8 cellular contexts compared by ENCODE assay signal in the genomic region with DNA sequence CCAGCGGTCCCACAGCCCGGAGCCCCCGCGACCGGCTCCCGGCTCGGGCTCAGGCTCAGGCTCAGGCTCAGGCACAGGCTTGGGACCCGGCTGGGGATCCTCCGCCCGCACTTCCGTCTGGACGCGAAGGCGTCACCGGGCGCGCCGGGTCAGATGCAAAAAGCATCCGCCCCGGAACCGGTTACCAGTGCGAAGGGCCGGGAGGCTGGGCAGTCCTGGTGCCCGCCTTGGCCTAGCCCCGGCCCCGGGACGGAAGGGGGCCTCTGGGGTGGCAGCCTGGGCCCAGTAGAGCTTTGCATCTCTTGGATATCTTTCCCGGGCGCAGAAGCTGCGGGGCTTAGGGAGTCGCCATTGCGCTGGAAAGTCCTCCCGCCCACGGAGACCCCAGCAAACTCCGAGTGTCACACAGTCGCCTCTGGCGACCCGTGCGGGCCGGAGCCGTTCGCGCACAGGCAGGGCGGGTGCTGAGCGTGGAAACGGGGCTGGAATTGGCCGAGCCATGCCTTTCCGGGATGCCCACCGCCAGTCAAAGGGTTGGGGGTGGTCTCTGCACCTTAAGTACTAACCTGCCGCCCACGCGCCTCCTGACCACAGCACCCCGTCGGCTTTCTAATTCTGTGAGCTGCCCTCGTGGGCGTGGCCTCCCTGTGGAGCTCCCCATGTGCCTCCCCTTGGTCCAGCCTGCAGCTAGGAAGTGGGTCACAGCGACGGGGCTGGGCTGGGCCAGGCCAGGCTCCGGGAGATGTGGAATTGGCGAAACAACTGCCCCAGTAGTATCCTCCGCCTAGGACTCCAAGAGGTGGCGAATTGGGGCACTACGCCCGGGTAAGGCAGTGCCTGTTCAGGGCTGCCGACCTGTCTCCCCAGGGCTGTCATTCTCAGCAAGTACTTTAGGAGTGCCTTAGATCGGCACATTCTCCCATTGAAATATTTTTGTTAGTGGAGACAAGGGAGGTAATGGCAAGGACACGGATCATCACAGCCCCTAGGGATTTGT. TPM values are rescaled to one million over a fixed set of nuclear protein-coding genes. Genes with fewer than 3 reads are reported as not detected.
DNase-seq lines count a peak whose midpoint lies in the region; ATAC-seq, FAIRE-seq and TF ChIP-seq lines count a peak whose summit lies in the region.

A gene (minus strand): TSS at position 119 of the 997 bp plus-strand sequence. CDS start 129 bp downstream, outside the sequence.

- peak within 1 kb of the TSS; percentile 84 for H3K9ac ChIP-seq in keratinocyte (ENCODE audit: control insufficient read depth, extremely low read depth, insufficient read depth, low read length)

- H3K4me1 ChIP-seq in keratinocyte (ENCODE audit: control insufficient read depth, extremely low read depth, insufficient read depth, low read length): peaks cover 12% of the 10 kb centered on the region

- dilution Hi-C loops in keratinocyte (cut with MboI; ENCODE audit: extremely low pct_ligation_motif_present, low sequenced_read_pairs): no loop called here

- no peaks in the 10 kb centered on the region for H4K20me1 ChIP-seq in keratinocyte (ENCODE audit: control insufficient read depth, extremely low read depth, insufficient read depth, low read length)

- H3K79me2 ChIP-seq in keratinocyte (ENCODE audit: control insufficient read depth, insufficient read depth, low read length): peaks cover 30% of the 10 kb centered on the region

- H3K4me2 ChIP-seq in keratinocyte (ENCODE audit: control insufficient read depth, extremely low read depth, insufficient read depth, low read depth, low read length): peak within 1 kb of the TSS; percentile 95

- no peaks in the 10 kb centered on the region for H3K36me3 ChIP-seq in keratinocyte (ENCODE audit: control insufficient read depth in 2 of 2, extremely low read depth in 1 of 2, insufficient read depth in 2 of 2, low read length in 2 of 2)

- no peaks in the 10 kb centered on the region for H3K27me3 ChIP-seq in keratinocyte (ENCODE audit: control insufficient read depth, extremely low read depth, insufficient read depth, low read length)

- H3K9me1 ChIP-seq in keratinocyte (ENCODE audit: control insufficient read depth, extremely low read depth, insufficient read depth, low read length): no peaks in the 10 kb centered on the region

- TF ChIP-seq CTCF in AG09309 (IDR thresholded peaks at IDR 0.05; ENCODE audit: control insufficient read depth, insufficient read depth, low read depth, low read length, missing control alignments): no peak
- no peak for TF ChIP-seq CTCF in keratinocyte (optimal IDR thresholded peaks at IDR 0.05 in 1 of 3, IDR thresholded peaks at IDR 0.05 in 1 of 3, conservative IDR thresholded peaks at IDR 0.05 in 1 of 3; ENCODE audit: extremely low read depth in 1 of 3, insufficient read depth in 2 of 3, low read length in 3 of 3)

- peak within 1 kb of the TSS; percentile 67 for H2AFZ ChIP-seq in keratinocyte (ENCODE audit: control insufficient read depth, low read length)

- peak; percentile 53 for FAIRE-seq in keratinocyte (lab: Jason Lieb, UNC)

- peak; percentile 46 for ATAC-seq in GM18870 (IDR thresholded peaks at IDR 0.05; ENCODE audit: unreplicated experiment)
- ATAC-seq in HG03108 (IDR thresholded peaks at IDR 0.05; ENCODE audit: unreplicated experiment): peak; percentile 81

- no peaks in the 10 kb centered on the region for H3K9me3 ChIP-seq in keratinocyte (ENCODE audit: control insufficient read depth, low read depth, low read length)

- H3K4me3 ChIP-seq in AG09309 (ENCODE audit: control insufficient read depth, low read depth, low read length) (peak within 1 kb of the TSS; percentile 66), keratinocyte (ENCODE audit: control insufficient read depth in 2 of 3, extremely low read depth in 1 of 3, insufficient read depth in 2 of 3, low read depth in 1 of 3, low read length in 3 of 3) (peak within 1 kb of the TSS; percentile 79 to 87 (median 81))

- H3K27ac ChIP-seq in keratinocyte (ENCODE audit: control insufficient read depth, insufficient read depth, low read length): peak within 1 kb of the TSS; percentile 80

- DNase-seq in AG09309 (ENCODE audit: low read depth) (peak; percentile 35), NCI-H2227 treated with DMSO at 0.1 percent for 48 hours (lab: John Stamatoyannopoulos, UW) (peak; percentile 92), cerebellar nuclear complex (lab: John Stamatoyannopoulos, UW) (peak; percentile 16 to 87), keratinocyte (ENCODE audit: low read depth, low spot score) (no peak)
- peak; percentile 59 for DNase-seq in activated CD4-positive, alpha-beta T cell treated with anti-CD3 and anti-CD28 coated beads for 1 hour
- peak; percentile 64 to 79 (median 70) for DNase-seq in stimulated activated CD4-positive, alpha-beta T cell treated with anti-CD3 and anti-CD28 coated beads, Interleukin-12 subunit alpha, Interleukin-12 subunit beta, amount 100 ng/mL, for 48 hours (ENCODE audit: low read depth in 2 of 3, low spot score in 1 of 3)

RNA-seq across cellular contexts. Expression of the gene that starts here (rescaled TPM):
- 41.4 to 60.8 TPM (median 47.9 TPM) in 3 replicates for polyA plus RNA-seq in keratinocyte
- polyA plus RNA-seq in keratinocyte (2011; ENCODE audit: low read depth): 14.8 TPM
- 34.8 and 61.3 TPM in 2 replicates for polyA plus RNA-seq in keratinocyte (2011; cell fraction: cytosol; rRNA removed)
- 29.7 and 43.8 TPM in 2 replicates for polyA plus RNA-seq in keratinocyte (2011; cell fraction: nucleus; rRNA removed)
- polyA plus RNA-seq in keratinocyte (2012; ENCODE audit: low replicate concordance): 49.6 and 59.0 TPM in 2 replicates
- 11.4 to 47.0 TPM (median 39.4 TPM) in 3 replicates for polyA minus RNA-seq in keratinocyte
- polyA minus RNA-seq in keratinocyte (2011; cell fraction: cytosol; rRNA and poly(A)+ RNA removed): 27.8 TPM
- polyA minus RNA-seq in keratinocyte (2011; cell fraction: nucleus; rRNA and poly(A)+ RNA removed): 19.5 and 30.2 TPM in 2 replicates
